Comparison of ENCODE assay signal across 9 cellular contexts in the genomic region with DNA sequence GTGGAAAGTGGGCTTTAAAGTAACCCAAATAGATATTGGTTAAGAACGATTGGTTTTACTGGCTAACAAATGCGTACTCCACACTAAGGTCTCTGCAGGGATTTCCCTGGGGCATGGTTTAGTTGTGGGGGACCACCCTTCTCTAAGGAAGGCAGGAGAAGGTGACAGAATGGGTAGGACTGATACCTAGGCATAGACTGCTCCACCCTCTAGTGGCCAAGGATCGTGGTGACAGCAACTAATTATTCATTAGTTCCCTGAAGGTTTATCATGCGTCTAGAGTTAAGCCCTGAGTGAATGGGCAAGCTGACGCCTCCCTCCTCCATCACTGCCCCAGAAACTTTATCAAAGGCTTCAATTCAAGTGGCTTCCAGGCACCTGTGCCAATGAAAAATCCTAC. TPM values are rescaled to one million over a fixed set of nuclear protein-coding genes. Genes with fewer than 3 reads are reported as not detected.
DNase-seq lines count a peak whose midpoint lies in the region; ATAC-seq and TF ChIP-seq lines count a peak whose summit lies in the region.
"Had no signal": no experiment of that assay in that cellular context is flagged by ENCODE, and none has a peak within 500 bp of the region (broad histone marks: within the 10 kb centered on the region; RNA-seq: fewer than 3 reads in every experiment).

No MANE protein-coding gene starts in this region.

- H3K9me3 ChIP-seq in neural cell (ENCODE audit: low read length) = no peaks in the 10 kb centered on the region

- H3K36me3 Mint-ChIP-seq in activated T-helper 2 cell treated with anti-CD3 and anti-CD28 coated beads, Interferon-gamma antibody, Interleukin-2, Interleukin-4, amounts not matched to agents 10 μg/mL and 5 μg/mL and 100 μg/mL, durations not matched to agents 14 hours and 24 hours and 36 hours (ENCODE audit: low read depth) = peaks cover 52% of the 10 kb centered on the region

- TF ChIP-seq CTCF in NB4 (IDR thresholded peaks at IDR 0.05; ENCODE audit: low read depth, low read length) (peak; percentile 59), astrocyte of the spinal cord (IDR thresholded peaks at IDR 0.05; ENCODE audit: low read depth, low read length) (peak; percentile 51), neural cell (IDR thresholded peaks at IDR 0.05; ENCODE audit: poor library complexity, severe bottlenecking) (peak; percentile 70)

- in situ Hi-C loops in astrocyte of the spinal cord (cut with HindIII; ENCODE audit: low sequenced_read_pairs) = no loop called here

- H4K20me1 ChIP-seq in neural cell (ENCODE audit: insufficient read depth) = no peaks in the 10 kb centered on the region

- H2AFZ ChIP-seq in neural cell (ENCODE audit: low read depth, low read length) = no peak overlapping the region

- ATAC-seq in HG03045 (IDR thresholded peaks at IDR 0.05; ENCODE audit: unreplicated experiment) (no peak), HG02938 (IDR thresholded peaks at IDR 0.05; ENCODE audit: unreplicated experiment) (no peak)

- H3K4me1 Mint-ChIP-seq in activated T-helper 2 cell treated with anti-CD3 and anti-CD28 coated beads, Interferon-gamma antibody, Interleukin-2, Interleukin-4, amounts not matched to agents 10 μg/mL and 5 μg/mL and 100 μg/mL, durations not matched to agents 14 hours and 24 hours and 36 hours (ENCODE audit: low read depth) = peaks cover 14% of the 10 kb centered on the region

- no peak for TF ChIP-seq POLR2A in NB4 (IDR thresholded peaks at IDR 0.05; ENCODE audit: extremely low read depth, insufficient read length)

- H3K4me3 ChIP-seq in NB4 (ENCODE audit: low read depth, low read length) = no peak overlapping the region
- H3K4me3 ChIP-seq in astrocyte of the spinal cord (ENCODE audit: low read depth, low read length) = no peak overlapping the region
- H3K4me3 ChIP-seq in neural cell (ENCODE audit: low read length) = no peak overlapping the region

- no peak overlapping the region for H3K4me2 ChIP-seq in neural cell (ENCODE audit: low read length)

- H3K79me2 ChIP-seq in neural cell (replicated peaks; ENCODE audit: insufficient read depth, low read length) = no peaks in the 10 kb centered on the region

- peak; percentile 66 for TF ChIP-seq RAD21 in neural cell (conservative IDR thresholded peaks at IDR 0.05)

- no peak overlapping the region for H3K4me3 Mint-ChIP-seq in activated T-helper 2 cell treated with anti-CD3 and anti-CD28 coated beads, Interferon-gamma antibody, Interleukin-2, Interleukin-4, amounts not matched to agents 10 μg/mL and 5 μg/mL and 100 μg/mL, durations not matched to agents 14 hours and 24 hours and 36 hours (ENCODE audit: low read depth)

- H3K27ac Mint-ChIP-seq in activated T-helper 2 cell treated with anti-CD3 and anti-CD28 coated beads, Interferon-gamma antibody, Interleukin-2, Interleukin-4, amounts not matched to agents 10 μg/mL and 5 μg/mL and 100 μg/mL, durations not matched to agents 14 hours and 24 hours and 36 hours = no peak overlapping the region

- TF ChIP-seq EP300 in neural cell (conservative IDR thresholded peaks at IDR 0.05; ENCODE audit: poor library complexity, severe bottlenecking) = no peak

- no peaks in the 10 kb centered on the region for H3K9me2 ChIP-seq in neural cell (ENCODE audit: insufficient read depth, low read length)

- no peak overlapping the region for H3K9ac ChIP-seq in neural cell (ENCODE audit: low read length)

- DNase-seq in SHP77 treated with DMSO at 0.1 percent for 48 hours (lab: John Stamatoyannopoulos, UW) = peak; percentile 11
- no peak for DNase-seq in SHP77 (lab: John Stamatoyannopoulos, UW)
- peak; percentile 58 for DNase-seq in NB4 (ENCODE audit: low read depth)
- no peak for DNase-seq in astrocyte of the spinal cord (ENCODE audit: low read depth, low spot score)
- no peak for DNase-seq in activated T-helper 2 cell treated with anti-CD3 and anti-CD28 coated beads, Interferon-gamma antibody, Interleukin-2, Interleukin-4, amounts not matched to agents 10 μg/mL and 5 μg/mL and 100 μg/mL, durations not matched to agents 14 hours and 24 hours and 36 hours (ENCODE audit: low spot score)

- H3K27ac ChIP-seq in neural cell (ENCODE audit: low read length) = no peak overlapping the region

- no peaks in the 10 kb centered on the region for H3K36me3 ChIP-seq in neural cell (ENCODE audit: insufficient read depth, low read length)

- intact Hi-C loops in activated T-helper 2 cell treated with anti-CD3 and anti-CD28 coated beads, Interferon-gamma antibody, Interleukin-2, Interleukin-4, amounts not matched to agents 10 μg/mL and 5 μg/mL and 100 μg/mL, durations not matched to agents 14 hours and 24 hours and 36 hours (cut with micrococcal nuclease) = no loop called here

- H3K9me3 Mint-ChIP-seq in activated T-helper 2 cell treated with anti-CD3 and anti-CD28 coated beads, Interferon-gamma antibody, Interleukin-2, Interleukin-4, amounts not matched to agents 10 μg/mL and 5 μg/mL and 100 μg/mL, durations not matched to agents 14 hours and 24 hours and 36 hours = no peaks in the 10 kb centered on the region

- peaks cover 20% of the 10 kb centered on the region for H3K27me3 ChIP-seq in neural cell (ENCODE audit: insufficient read depth, low read depth, low read length)

- H3F3A ChIP-seq in neural cell (ENCODE audit: insufficient read depth, low read length, poor library complexity, severe bottlenecking) = no peaks in the 10 kb centered on the region

- no peaks in the 10 kb centered on the region for H3K27me3 Mint-ChIP-seq in activated T-helper 2 cell treated with anti-CD3 and anti-CD28 coated beads, Interferon-gamma antibody, Interleukin-2, Interleukin-4, amounts not matched to agents 10 μg/mL and 5 μg/mL and 100 μg/mL, durations not matched to agents 14 hours and 24 hours and 36 hours (ENCODE audit: low read depth)

TF ChIP-seq in neural cell, 6 proteins besides CTCF, POLR2A, EP300 and RAD21:
- TF ChIP-seq EZH2 (IDR thresholded peaks at IDR 0.05; ENCODE audit: borderline replicate concordance, insufficient read depth, low read length, poor library complexity, severe bottlenecking) (no peak), MXI1 (conservative IDR thresholded peaks at IDR 0.05; ENCODE audit: poor library complexity, severe bottlenecking) (no peak), TAF1 (IDR thresholded peaks at IDR 0.05; ENCODE audit: low read depth) (no peak), SMC3 (conservative IDR thresholded peaks at IDR 0.05; ENCODE audit: poor library complexity) (peak; percentile 61)

RNA-seq across cellular contexts. Expression of a gene that starts 9.1 kb away (rescaled TPM):
- 0.43 TPM in 1 of 2 replicates, not detected in the other for polyA plus RNA-seq in neural cell
- not detected in 2 replicates for polyA minus RNA-seq in neural cell
- not detected in 2 replicates for total RNA-seq in activated T-helper 2 cell treated with anti-CD3 and anti-CD28 coated beads, Interferon-gamma antibody, Interleukin-2, Interleukin-4, amounts not matched to agents 10 μg/mL and 5 μg/mL and 100 μg/mL, durations not matched to agents 14 hours and 24 hours and 36 hours
- total RNA-seq: Daoy had no signal

RNA-seq across cellular contexts. Expression of a gene that starts 40.1 kb away (rescaled TPM):
- 0.26 TPM in 1 of 2 replicates, not detected in the other for polyA plus RNA-seq in neural cell
- polyA minus RNA-seq in neural cell = 0.49 TPM in 1 of 2 replicates, not detected in the other
- 19.8 TPM in 2 replicates for total RNA-seq in activated T-helper 2 cell treated with anti-CD3 and anti-CD28 coated beads, Interferon-gamma antibody, Interleukin-2, Interleukin-4, amounts not matched to agents 10 μg/mL and 5 μg/mL and 100 μg/mL, durations not matched to agents 14 hours and 24 hours and 36 hours

Comparison
In these comparisons a context has a peak if more than half of its experiments do, and no peak if none do; other contexts are left out.
1. DNase-seq: peak in SHP77 treated with DMSO at 0.1 percent for 48 hours (single experiment) and NB4 (single experiment); none in SHP77 (0 of 2), astrocyte of the spinal cord (single experiment) and activated T-helper 2 cell treated with anti-CD3 and anti-CD28 coated beads, Interferon-gamma antibody, Interleukin-2, Interleukin-4, amounts not matched to agents 10 μg/mL and 5 μg/mL and 100 μg/mL, durations not matched to agents 14 hours and 24 hours and 36 hours (single experiment).
2. Peak in every context shown above with its lines, with median percentiles within 50 percentile points of each other: CTCF ChIP-seq.